28 cellular contexts compared by ENCODE assay signal in the genomic region with DNA sequence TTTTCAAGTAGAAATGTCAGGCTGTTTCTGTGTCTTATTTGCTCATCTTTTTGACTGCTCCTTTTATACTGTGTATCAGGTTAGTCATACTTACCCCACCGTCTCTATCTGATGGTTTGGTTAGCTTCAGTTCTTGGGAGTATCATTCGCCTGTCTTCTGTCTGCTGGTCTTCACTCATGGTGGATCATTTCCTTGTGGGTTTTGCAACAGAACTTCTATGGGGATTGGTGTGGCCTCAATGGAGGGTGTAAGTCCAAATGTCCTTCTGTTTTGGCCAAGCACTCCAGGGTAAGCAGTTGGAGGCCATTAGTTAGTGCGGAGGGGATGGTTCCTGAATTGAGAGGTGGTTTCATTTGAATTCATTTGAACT. TPM values are rescaled to one million over a fixed set of nuclear protein-coding genes. Genes with fewer than 3 reads are reported as not detected.
DNase-seq lines count a peak whose midpoint lies in the region; ATAC-seq, FAIRE-seq and TF ChIP-seq lines count a peak whose summit lies in the region.
"Had no signal": no experiment of that assay in that cellular context is flagged by ENCODE, and none has a peak within 500 bp of the region (broad histone marks: within the 10 kb centered on the region; RNA-seq: fewer than 3 reads in every experiment).

No MANE protein-coding gene starts in this region.

- intact Hi-C loops in tibial artery (cut with DNase I; ENCODE audit: low total_unique reads), result no loop called here

- no peaks in the 10 kb centered on the region for H3K79me2 ChIP-seq in KMS-11 (ENCODE audit: insufficient read depth, low read depth)
- no peaks in the 10 kb centered on the region for H3K79me2 ChIP-seq in keratinocyte (ENCODE audit: control insufficient read depth, insufficient read depth, low read length)

- CTCF ChIA-PET in activated naive CD4-positive, alpha-beta T cell treated with anti-CD3 and anti-CD28 coated beads, Interleukin-2, amount 10 ng/mL, durations not matched to agents 7 days and 5 days (lab: Charles Lee), result no interaction called here
- CTCF ChIA-PET in activated CD8-positive, alpha-beta T cell treated with anti-CD3 and anti-CD28 coated beads, Interleukin-2, amount 10 ng/mL, durations not matched to agents 7 days and 5 days (lab: Charles Lee), result no interaction called here

- H3K36me3 ChIP-seq in KMS-11 (ENCODE audit: insufficient read depth) (no peaks in the 10 kb centered on the region), keratinocyte (ENCODE audit: control insufficient read depth in 2 of 2, extremely low read depth in 1 of 2, insufficient read depth in 2 of 2, low read length in 2 of 2) (no peaks in the 10 kb centered on the region), tibial artery (peaks cover 0 to 19% (median 8%) of the 10 kb centered on the region in 3 donors)
- H3K36me3 ChIP-seq: cardiac muscle cell, neural progenitor cell, right atrium auricular region, suprapubic skin had no signal

- ATAC-seq in activated CD8-positive, alpha-beta T cell treated with anti-CD3 and anti-CD28 coated beads, Interleukin-2, amount 10 ng/mL, durations not matched to agents 7 days and 5 days, result no peak

- H3K9ac ChIP-seq in KMS-11 (no peak overlapping the region), keratinocyte (ENCODE audit: control insufficient read depth, extremely low read depth, insufficient read depth, low read length) (peak overlapping the region; percentile 56)
- H3K9ac ChIP-seq: BLaER1, neural progenitor cell had no signal

- H4K20me1 ChIP-seq in KMS-11 (ENCODE audit: insufficient read depth) (no peaks in the 10 kb centered on the region), keratinocyte (ENCODE audit: control insufficient read depth, extremely low read depth, insufficient read depth, low read length) (no peaks in the 10 kb centered on the region)

- POLR2A ChIA-PET in activated CD8-positive, alpha-beta T cell treated with anti-CD3 and anti-CD28 coated beads, Interleukin-2, amount 10 ng/mL, durations not matched to agents 7 days and 5 days (lab: Charles Lee), result no interaction called here

- H3K27me3 ChIP-seq in KMS-11 (ENCODE audit: insufficient read depth, low read depth) (no peaks in the 10 kb centered on the region), keratinocyte (ENCODE audit: control insufficient read depth, extremely low read depth, insufficient read depth, low read length) (no peaks in the 10 kb centered on the region), tibial artery (no peaks in the 10 kb centered on the region)
- H3K27me3 ChIP-seq: cardiac muscle cell, esophagus squamous epithelium, MG63, neural progenitor cell, right atrium auricular region, suprapubic skin had no signal

- H3K4me1 Mint-ChIP-seq in activated naive CD4-positive, alpha-beta T cell treated with anti-CD3 and anti-CD28 coated beads, Interleukin-2, amount 10 ng/mL, durations not matched to agents 7 days and 5 days, result peaks cover 41% of the 10 kb centered on the region
- H3K4me1 Mint-ChIP-seq in activated CD8-positive, alpha-beta T cell treated with anti-CD3 and anti-CD28 coated beads, Interleukin-2, amount 10 ng/mL, durations not matched to agents 7 days and 5 days (ENCODE audit: low read depth), result peaks cover 41% of the 10 kb centered on the region

- no peak overlapping the region for H2AFZ ChIP-seq in KMS-11 (ENCODE audit: low read depth)
- no peak overlapping the region for H2AFZ ChIP-seq in keratinocyte (ENCODE audit: control insufficient read depth, low read length)
- H2AFZ ChIP-seq: neural progenitor cell had no signal

- no peaks in the 10 kb centered on the region for H3K9me1 ChIP-seq in keratinocyte (ENCODE audit: control insufficient read depth, extremely low read depth, insufficient read depth, low read length)

- H3K27ac Mint-ChIP-seq in activated naive CD4-positive, alpha-beta T cell treated with anti-CD3 and anti-CD28 coated beads, Interleukin-2, amount 10 ng/mL, durations not matched to agents 7 days and 5 days, result peak overlapping the region; percentile 44
- peak overlapping the region; percentile 73 for H3K27ac Mint-ChIP-seq in activated CD8-positive, alpha-beta T cell treated with anti-CD3 and anti-CD28 coated beads, Interleukin-2, amount 10 ng/mL, durations not matched to agents 7 days and 5 days
- H3K27ac Mint-ChIP-seq: neural progenitor cell had no signal

- no peaks in the 10 kb centered on the region for H3K9me3 ChIP-seq in keratinocyte (ENCODE audit: control insufficient read depth, low read depth, low read length)
- H3K9me3 ChIP-seq in tibial artery, result peaks cover 0 to 6% (median 5%) of the 10 kb centered on the region in 3 donors
- H3K9me3 ChIP-seq: esophagus squamous epithelium, MG63, suprapubic skin had no signal

- no peak for DNase-seq in activated naive CD4-positive, alpha-beta T cell treated with anti-CD3 and anti-CD28 coated beads, Interleukin-2, amount 10 ng/mL, durations not matched to agents 7 days and 5 days
- no peak for DNase-seq in activated naive CD4-positive, alpha-beta T cell treated with anti-CD3 and anti-CD28 coated beads, Interleukin-2, amount 50 U/mL, for 16 hours
- no peak for DNase-seq in activated CD8-positive, alpha-beta T cell treated with anti-CD3 and anti-CD28 coated beads, Interleukin-2, amount 10 ng/mL, durations not matched to agents 7 days and 5 days
- DNase-seq in keratinocyte (ENCODE audit: low read depth, low spot score) (no peak), tibial artery (no peak), NCI-H2081 (lab: John Stamatoyannopoulos, UW) (no peak), NCI-H1092 (lab: John Stamatoyannopoulos, UW) (no peak)
- DNase-seq: activated CD4-positive, CD25-positive, alpha-beta regulatory T cell treated with anti-CD3 and anti-CD28 coated beads, Interleukin-2, amount 50 U/mL, for 72 hours; activated gamma-delta T cell; anterior cingulate cortex; DMS79 treated with DMSO at 0.1 percent for 48 hours; esophagus squamous epithelium; GF-D8; left cardiac atrium; MG63; NCI-H1436; NCI-H2107; NCI-H446; stimulated activated CD4-positive, alpha-beta T cell treated with anti-CD3 and anti-CD28 coated beads, Interleukin-2, amount 100 ng/mL, for 48 hours had no signal

- FAIRE-seq in keratinocyte (lab: Jason Lieb, UNC), result no peak
- FAIRE-seq: frontal cortex, H54 had no signal

- H3K27ac ChIP-seq in KMS-11 (no peak overlapping the region), keratinocyte (ENCODE audit: control insufficient read depth, insufficient read depth, low read length) (peak overlapping the region; percentile 78), tibial artery (no peak overlapping the region)
- H3K27ac ChIP-seq: BLaER1, cardiac muscle cell, neural progenitor cell, right atrium auricular region, SK-N-MC, suprapubic skin had no signal

- dilution Hi-C loops in keratinocyte (cut with MboI; ENCODE audit: extremely low pct_ligation_motif_present, low sequenced_read_pairs), result no loop called here

- H3K9me3 Mint-ChIP-seq in activated naive CD4-positive, alpha-beta T cell treated with anti-CD3 and anti-CD28 coated beads, Interleukin-2, amount 10 ng/mL, durations not matched to agents 7 days and 5 days, result peaks cover 12% of the 10 kb centered on the region
- peaks cover 9% of the 10 kb centered on the region for H3K9me3 Mint-ChIP-seq in activated CD8-positive, alpha-beta T cell treated with anti-CD3 and anti-CD28 coated beads, Interleukin-2, amount 10 ng/mL, durations not matched to agents 7 days and 5 days (ENCODE audit: insufficient read depth)

- no peak overlapping the region for H3K4me3 Mint-ChIP-seq in activated naive CD4-positive, alpha-beta T cell treated with anti-CD3 and anti-CD28 coated beads, Interleukin-2, amount 10 ng/mL, durations not matched to agents 7 days and 5 days
- H3K4me3 Mint-ChIP-seq in activated CD8-positive, alpha-beta T cell treated with anti-CD3 and anti-CD28 coated beads, Interleukin-2, amount 10 ng/mL, durations not matched to agents 7 days and 5 days, result no peak overlapping the region
- H3K4me3 Mint-ChIP-seq: neural progenitor cell had no signal

- peaks cover 26% of the 10 kb centered on the region for H3K4me1 ChIP-seq in KMS-11 (ENCODE audit: low read depth, poor library complexity, severe bottlenecking)
- peaks cover 21% of the 10 kb centered on the region for H3K4me1 ChIP-seq in keratinocyte (ENCODE audit: control insufficient read depth, extremely low read depth, insufficient read depth, low read length)
- peaks cover 0 to 18% (median 15%) of the 10 kb centered on the region in 4 donors for H3K4me1 ChIP-seq in tibial artery

- H3K27me3 Mint-ChIP-seq in activated naive CD4-positive, alpha-beta T cell treated with anti-CD3 and anti-CD28 coated beads, Interleukin-2, amount 10 ng/mL, durations not matched to agents 7 days and 5 days, result no peaks in the 10 kb centered on the region
- H3K27me3 Mint-ChIP-seq in activated CD8-positive, alpha-beta T cell treated with anti-CD3 and anti-CD28 coated beads, Interleukin-2, amount 10 ng/mL, durations not matched to agents 7 days and 5 days (ENCODE audit: low read depth), result no peaks in the 10 kb centered on the region

- H3K4me3 ChIP-seq in KMS-11 (IDR thresholded peaks at IDR 0.05; ENCODE audit: insufficient read depth, low read depth, low read length) (no peak overlapping the region), keratinocyte (ENCODE audit: control insufficient read depth in 2 of 3, extremely low read depth in 1 of 3, insufficient read depth in 2 of 3, low read depth in 1 of 3, low read length in 3 of 3) (no peak overlapping the region), tibial artery (no peak overlapping the region)
- H3K4me3 ChIP-seq: BLaER1, cardiac muscle cell, esophagus squamous epithelium, MG63, neural progenitor cell, right atrium auricular region, SK-N-MC, suprapubic skin had no signal

- TF ChIP-seq CTCF in KMS-11 (conservative IDR thresholded peaks at IDR 0.05; ENCODE audit: low read depth, low read length), result no peak
- TF ChIP-seq CTCF in keratinocyte (optimal IDR thresholded peaks at IDR 0.05 in 1 of 3, IDR thresholded peaks at IDR 0.05 in 1 of 3, conservative IDR thresholded peaks at IDR 0.05 in 1 of 3; ENCODE audit: extremely low read depth in 1 of 3, insufficient read depth in 2 of 3, low read length in 3 of 3), result no peak
- TF ChIP-seq CTCF in tibial artery (IDR thresholded peaks at IDR 0.05), result no peak

- peaks cover 40% of the 10 kb centered on the region for H3K36me3 Mint-ChIP-seq in activated naive CD4-positive, alpha-beta T cell treated with anti-CD3 and anti-CD28 coated beads, Interleukin-2, amount 10 ng/mL, durations not matched to agents 7 days and 5 days
- peaks cover 33% of the 10 kb centered on the region for H3K36me3 Mint-ChIP-seq in activated CD8-positive, alpha-beta T cell treated with anti-CD3 and anti-CD28 coated beads, Interleukin-2, amount 10 ng/mL, durations not matched to agents 7 days and 5 days (ENCODE audit: low read depth)

- H3K4me2 ChIP-seq in KMS-11 (peak overlapping the region; percentile 36; the same call in 1 of the 2 replicates), keratinocyte (ENCODE audit: control insufficient read depth, extremely low read depth, insufficient read depth, low read depth, low read length) (peak overlapping the region; percentile 56)
- H3K4me2 ChIP-seq: BLaER1, neural progenitor cell had no signal

RNA-seq across cellular contexts. Expression of gene ABCD1, which starts 7.2 kb away (rescaled TPM):
- total RNA-seq in activated CD8-positive, alpha-beta T cell treated with anti-CD3 and anti-CD28 coated beads, Interleukin-2, amount 10 ng/mL, durations not matched to agents 7 days and 5 days, result 10 to 100 TPM; 14.6 to 15.9 TPM
- 0.81 to 2.0 TPM (median 0.86 TPM) in 3 replicates for polyA plus RNA-seq in keratinocyte
- polyA plus RNA-seq in keratinocyte (2011; ENCODE audit: low read depth), result 0.32 TPM
- 0.78 and 1.8 TPM in 2 replicates for polyA plus RNA-seq in keratinocyte (2011; cell fraction: cytosol; rRNA removed)
- 3.2 TPM in 2 replicates for polyA plus RNA-seq in keratinocyte (2011; cell fraction: nucleus; rRNA removed)
- polyA plus RNA-seq in keratinocyte (2012; ENCODE audit: low replicate concordance), result 1.3 and 3.9 TPM in 2 replicates
- polyA minus RNA-seq in keratinocyte, result 2.1 to 6.0 TPM (median 2.9 TPM) in 3 replicates
- 3.5 TPM for polyA minus RNA-seq in keratinocyte (2011; cell fraction: cytosol; rRNA and poly(A)+ RNA removed)
- polyA minus RNA-seq in keratinocyte (2011; cell fraction: nucleus; rRNA and poly(A)+ RNA removed), result 4.3 and 7.4 TPM in 2 replicates

RNA-seq across cellular contexts. Expression of gene BCAP31, which starts 7.6 kb away (rescaled TPM):
- total RNA-seq in activated CD8-positive, alpha-beta T cell treated with anti-CD3 and anti-CD28 coated beads, Interleukin-2, amount 10 ng/mL, durations not matched to agents 7 days and 5 days, result 100 to 1,000 TPM; 155 to 158 TPM
- polyA plus RNA-seq in keratinocyte, result 260 to 267 TPM (median 262 TPM) in 3 replicates
- 151 TPM for polyA plus RNA-seq in keratinocyte (2011; ENCODE audit: low read depth)
- polyA plus RNA-seq in keratinocyte (2011; cell fraction: cytosol; rRNA removed), result 238 and 264 TPM in 2 replicates
- polyA plus RNA-seq in keratinocyte (2011; cell fraction: nucleus; rRNA removed), result 373 and 377 TPM in 2 replicates
- polyA plus RNA-seq in keratinocyte (2012; ENCODE audit: low replicate concordance), result 285 and 352 TPM in 2 replicates
- 247 to 367 TPM (median 298 TPM) in 3 replicates for polyA minus RNA-seq in keratinocyte
- 181 TPM for polyA minus RNA-seq in keratinocyte (2011; cell fraction: cytosol; rRNA and poly(A)+ RNA removed)
- 111 and 169 TPM in 2 replicates for polyA minus RNA-seq in keratinocyte (2011; cell fraction: nucleus; rRNA and poly(A)+ RNA removed)

RNA-seq across cellular contexts. Expression of gene PLXNB3, which starts 32.2 kb away (rescaled TPM):
- 1 to 10 TPM in 1 of 2 experiments, under 1 TPM in 1; 0.83 to 1.4 TPM for total RNA-seq in activated CD8-positive, alpha-beta T cell treated with anti-CD3 and anti-CD28 coated beads, Interleukin-2, amount 10 ng/mL, durations not matched to agents 7 days and 5 days
- 7.2 to 14.4 TPM (median 8.6 TPM) in 3 replicates for polyA plus RNA-seq in keratinocyte
- polyA plus RNA-seq in keratinocyte (2011; ENCODE audit: low read depth), result 8.8 TPM
- polyA plus RNA-seq in keratinocyte (2011; cell fraction: cytosol; rRNA removed), result 1.8 and 3.8 TPM in 2 replicates
- polyA plus RNA-seq in keratinocyte (2011; cell fraction: nucleus; rRNA removed), result 41.3 and 62.6 TPM in 2 replicates
- 8.4 and 10.0 TPM in 2 replicates for polyA plus RNA-seq in keratinocyte (2012; ENCODE audit: low replicate concordance)
- polyA minus RNA-seq in keratinocyte, result 15.3 to 21.0 TPM (median 19.4 TPM) in 3 replicates
- 9.6 TPM for polyA minus RNA-seq in keratinocyte (2011; cell fraction: cytosol; rRNA and poly(A)+ RNA removed)
- 20.2 TPM in 2 replicates for polyA minus RNA-seq in keratinocyte (2011; cell fraction: nucleus; rRNA and poly(A)+ RNA removed)

RNA-seq across cellular contexts. Expression of gene SLC6A8, which starts 44.1 kb away (rescaled TPM):
- 1 to 10 TPM in 1 of 2 experiments, under 1 TPM in 1; 0.82 to 1.3 TPM for total RNA-seq in activated CD8-positive, alpha-beta T cell treated with anti-CD3 and anti-CD28 coated beads, Interleukin-2, amount 10 ng/mL, durations not matched to agents 7 days and 5 days
- polyA plus RNA-seq in keratinocyte, result 33.6 to 56.7 TPM (median 56.1 TPM) in 3 replicates
- 5.0 TPM for polyA plus RNA-seq in keratinocyte (2011; ENCODE audit: low read depth)
- polyA plus RNA-seq in keratinocyte (2011; cell fraction: cytosol; rRNA removed), result 36.1 and 67.5 TPM in 2 replicates
- 134 and 177 TPM in 2 replicates for polyA plus RNA-seq in keratinocyte (2011; cell fraction: nucleus; rRNA removed)
- 44.7 and 84.3 TPM in 2 replicates for polyA plus RNA-seq in keratinocyte (2012; ENCODE audit: low replicate concordance)
- 95.2 to 220 TPM (median 115 TPM) in 3 replicates for polyA minus RNA-seq in keratinocyte
- polyA minus RNA-seq in keratinocyte (2011; cell fraction: cytosol; rRNA and poly(A)+ RNA removed), result 109 TPM
- polyA minus RNA-seq in keratinocyte (2011; cell fraction: nucleus; rRNA and poly(A)+ RNA removed), result 101 and 107 TPM in 2 replicates

RNA-seq across cellular contexts. Expression of gene SRPK3, which starts 49.0 kb away (rescaled TPM):
- not detected for total RNA-seq in activated CD8-positive, alpha-beta T cell treated with anti-CD3 and anti-CD28 coated beads, Interleukin-2, amount 10 ng/mL, durations not matched to agents 7 days and 5 days
- 0.08 to 0.21 TPM (median 0.10 TPM) in 3 replicates for polyA plus RNA-seq in keratinocyte
- polyA plus RNA-seq in keratinocyte (2011; ENCODE audit: low read depth), result not detected
- 0.05 TPM in 2 replicates for polyA plus RNA-seq in keratinocyte (2011; cell fraction: cytosol; rRNA removed)
- polyA plus RNA-seq in keratinocyte (2011; cell fraction: nucleus; rRNA removed), result 0.44 and 0.57 TPM in 2 replicates
- 0.08 and 0.51 TPM in 2 replicates for polyA plus RNA-seq in keratinocyte (2012; ENCODE audit: low replicate concordance)
- not detected in 3 replicates for polyA minus RNA-seq in keratinocyte
- polyA minus RNA-seq in keratinocyte (2011; cell fraction: cytosol; rRNA and poly(A)+ RNA removed), result not detected
- 0.23 TPM in 1 of 2 replicates, not detected in the other for polyA minus RNA-seq in keratinocyte (2011; cell fraction: nucleus; rRNA and poly(A)+ RNA removed)
- total RNA-seq: cardiac muscle cell had no signal
